Comparison of ENCODE assay signal across 20 cellular contexts in the genomic region with DNA sequence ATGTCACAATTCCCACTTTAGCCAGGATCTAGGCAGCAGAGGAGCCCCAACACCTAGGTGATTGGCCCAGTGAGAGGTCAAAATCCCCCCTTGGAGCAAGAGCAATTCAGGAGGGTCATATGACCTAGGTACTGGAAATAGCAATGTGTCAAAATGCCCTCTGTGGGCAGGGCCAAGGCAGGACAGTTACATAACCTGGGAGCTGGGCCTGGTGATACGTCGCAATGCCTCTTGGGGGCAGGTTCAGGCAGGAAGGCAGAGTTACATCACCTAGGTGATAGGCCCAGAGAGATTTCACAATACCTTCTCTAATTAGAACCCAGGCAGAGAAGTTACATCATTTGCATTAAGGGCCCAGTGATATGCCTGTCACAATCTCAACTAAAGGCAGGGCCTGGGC.
"Had no signal": no experiment of that assay in that cellular context is flagged by ENCODE, and none has a peak within 500 bp of the region (broad histone marks: within the 10 kb centered on the region; RNA-seq: fewer than 3 reads in every experiment).

No MANE protein-coding gene starts in this region.

- H3K36me3 ChIP-seq: ascending aorta, stomach had no signal

- H3K27me3 ChIP-seq: ascending aorta, stomach, testis had no signal

- DNase-seq: activated CD4-positive, CD25-positive, alpha-beta regulatory T cell treated with anti-CD3 and anti-CD28 coated beads, Interleukin-2, amount 50 U/mL, for 72 hours; activated CD8-positive, alpha-beta memory T cell treated with anti-CD3 and anti-CD28 coated beads for 24 hours; activated CD8-positive, alpha-beta memory T cell treated with anti-CD3 and anti-CD28 coated beads, Interleukin-2, amount 50 U/mL, for 48 hours; activated gamma-delta T cell; activated T-cell treated with anti-CD3 and anti-CD28 coated beads, Interleukin-2, amount 50 U/mL, for 72 hours; cerebellar nuclear complex; effector CD4-positive, alpha-beta T cell; foreskin fibroblast; glutamatergic neuron; hypothalamus; islet precursor cell; midbrain; stimulated activated CD4-positive, alpha-beta T cell treated with anti-CD3 and anti-CD28 coated beads, Interleukin-4, amount 100 ng/mL, for 24 hours; stomach; testis had no signal

- H3K9me3 ChIP-seq: ascending aorta, testis had no signal

- H3K4me1 ChIP-seq: ascending aorta, parathyroid adenoma, stomach, testis had no signal

- ATAC-seq: activated T-cell treated with anti-CD3 and anti-CD28 coated beads, Interleukin-2, amount 50 U/mL, for 72 hours; sciatic nerve; stimulated activated effector memory CD8-positive, alpha-beta T cell treated with anti-CD3 and anti-CD28 coated beads, Interleukin-12 subunit alpha, Interleukin-12 subunit beta, amount 100 ng/mL, for 72 hours had no signal

- H3K4me3 ChIP-seq: ascending aorta, lung, stomach, testis had no signal

- H3K27ac ChIP-seq: ascending aorta, parathyroid adenoma, stomach, testis had no signal
